ENCODE assay signal across 22 cellular contexts in genomic region chr1:201693019-201693372, GRCh38.
DNase-seq lines count a peak whose midpoint lies in the region; ATAC-seq and FAIRE-seq lines count a peak whose summit lies in the region.
"Had no signal": no experiment of that assay in that cellular context is flagged by ENCODE, and none has a peak within 500 bp of the region (broad histone marks: within the 10 kb centered on the region; RNA-seq: fewer than 3 reads in every experiment).

No MANE protein-coding gene starts in this region.

- no peaks in the 10 kb centered on the region for H3K9me3 ChIP-seq in small intestine (ENCODE audit: control insufficient read depth, low read depth)
- H3K9me3 ChIP-seq: esophagus squamous epithelium, MG63, tibial nerve had no signal

- no peaks in the 10 kb centered on the region for H3K27me3 ChIP-seq in small intestine (ENCODE audit: control insufficient read depth in 2 of 2, insufficient read depth in 2 of 2, low read length in 2 of 2)
- H3K27me3 ChIP-seq: MG63, tibial nerve had no signal

- peaks cover 0 to 8% of the 10 kb centered on the region in 2 donors for H3K4me1 ChIP-seq in small intestine (ENCODE audit: control insufficient read depth in 2 of 2, insufficient read depth in 1 of 2, low read depth in 1 of 2, low read length in 1 of 2)

- WGBS in small intestine, 3 donors = 22 to 75% (median 73%) methylated on average over 2 of the region's 2 CpGs

- no peak overlapping the region for H3K27ac ChIP-seq in small intestine (ENCODE audit: low read depth in 1 of 2, low read length in 1 of 2)
- H3K27ac ChIP-seq: esophagus squamous epithelium, tibial nerve had no signal

- peak; percentile 44 for DNase-seq in NCI-H748 (lab: John Stamatoyannopoulos, UW; ENCODE audit: unreplicated experiment)
- no peak for DNase-seq in NCI-H748 treated with DMSO at 0.1 percent for 48 hours (lab: John Stamatoyannopoulos, UW)
- peak; percentile 97 for DNase-seq in NCI-H1694 (lab: John Stamatoyannopoulos, UW)
- DNase-seq in NCI-H774 (lab: John Stamatoyannopoulos, UW) = peak; percentile 35
- DNase-seq in small intestine = peak; percentile 93
- no peak for DNase-seq in kidney tubule cell (ENCODE audit: low spot score)
- DNase-seq: activated CD4-positive, alpha-beta T cell treated with anti-CD3 and anti-CD28 coated beads for 48 hours; activated CD8-positive, alpha-beta memory T cell treated with anti-CD3 and anti-CD28 coated beads, Interleukin-2, amount 50 U/mL, for 4 hours; activated gamma-delta T cell treated with Interleukin-2 at 50 U/mL for 16 hours; amniotic stem cell; CD4-positive, alpha-beta T cell; EL; esophagus squamous epithelium; H7; MG63; NCI-H526; nucleus accumbens; right cardiac atrium; stimulated activated naive CD4-positive, alpha-beta T cell had no signal

- no peaks in the 10 kb centered on the region for H3K36me3 ChIP-seq in small intestine (ENCODE audit: control insufficient read depth in 2 of 2, insufficient read depth in 2 of 2, low read length in 2 of 2)
- H3K36me3 ChIP-seq: esophagus squamous epithelium, tibial nerve had no signal

- no peak overlapping the region for H3K4me3 ChIP-seq in small intestine (ENCODE audit: low read depth in 1 of 2, low read length in 2 of 2)
- H3K4me3 ChIP-seq: esophagus squamous epithelium, MG63, tibial nerve had no signal

- ATAC-seq in GM21390 (IDR thresholded peaks at IDR 0.05; ENCODE audit: unreplicated experiment) (no peak), HG03571 (IDR thresholded peaks at IDR 0.05; ENCODE audit: unreplicated experiment) (no peak)
- ATAC-seq: right cardiac atrium had no signal

- no peak for FAIRE-seq in small intestine (lab: Jason Lieb, UNC)

Comparison
In these comparisons a context has a peak if more than half of its experiments do, and no peak if none do; other contexts are left out.
1. DNase-seq: peak in NCI-H748 (single experiment), NCI-H1694 (single experiment), NCI-H774 (single experiment) and small intestine (single experiment); none in NCI-H748 treated with DMSO at 0.1 percent for 48 hours (single experiment) and kidney tubule cell (single experiment).